In genomic region chr5:136192015-136192525, GRCh38 we compare ENCODE assay signal across 11 cellular contexts. TPM values are rescaled to one million over a fixed set of nuclear protein-coding genes. Genes with fewer than 3 reads are reported as not detected.
DNase-seq lines count a peak whose midpoint lies in the region; ATAC-seq and TF ChIP-seq lines count a peak whose summit lies in the region.
"Had no signal": no experiment of that assay in that cellular context is flagged by ENCODE, and none has a peak within 500 bp of the region (broad histone marks: within the 10 kb centered on the region; RNA-seq: fewer than 3 reads in every experiment).

No MANE protein-coding gene starts in this region.

- DNase-seq in AG04449 (ENCODE audit: low read depth, low spot score) (no peak), NCI-H748 (lab: John Stamatoyannopoulos, UW; ENCODE audit: unreplicated experiment) (peak; percentile 55), fibroblast of pulmonary artery (ENCODE audit: low read depth) (peak; percentile 11), foreskin melanocyte (no peak)
- DNase-seq in CD8-positive, alpha-beta memory T cell, result no peak

- POLR2A ChIA-PET in AG04449 (lab: Yijun Ruan, JAX), result no interaction called here
- POLR2A ChIA-PET in CD8-positive, alpha-beta memory T cell (lab: Charles Lee), result no interaction called here

- CTCF ChIA-PET in AG04449 (lab: Yijun Ruan, JAX), result interaction anchor here (1.5 to 1.7 kb wide), 2 partner anchors 20 to 22 kb away, joined by 5 read pairs; no protein-coding TSS in a partner anchor
- CTCF ChIA-PET in CD8-positive, alpha-beta memory T cell (lab: Charles Lee), result no interaction called here

- H3K9me3 ChIP-seq in CD8-positive, alpha-beta memory T cell (ENCODE audit: low read length), result no peaks in the 10 kb centered on the region

- ATAC-seq in GM18519 (IDR thresholded peaks at IDR 0.05; ENCODE audit: low FRiP score, unreplicated experiment) (no peak), HG03139 (IDR thresholded peaks at IDR 0.05; ENCODE audit: unreplicated experiment) (no peak)
- ATAC-seq: sciatic nerve had no signal

- H3K27me3 Mint-ChIP-seq in nephron (ENCODE audit: low read depth), result peaks cover 71% of the 10 kb centered on the region
- H3K27me3 Mint-ChIP-seq in CD8-positive, alpha-beta memory T cell, result peaks cover 24 to 60% of the 10 kb centered on the region in 2 donors

- H3K4me3 ChIP-seq in AG04449 (ENCODE audit: low read depth, low read length) (peak overlapping the region; percentile 45), fibroblast of pulmonary artery (replicated peaks; ENCODE audit: low read depth, low read length) (peak overlapping the region; percentile 34)
- H3K4me3 ChIP-seq in CD8-positive, alpha-beta memory T cell (ENCODE audit: low read length), result no peak overlapping the region

- H3K4me1 Mint-ChIP-seq in nephron, result peaks cover 21% of the 10 kb centered on the region
- H3K4me1 Mint-ChIP-seq in CD8-positive, alpha-beta memory T cell, result peaks cover 5 to 24% (median 6%) of the 10 kb centered on the region in 3 donors

- H3K4me3 Mint-ChIP-seq in nephron, result peak overlapping the region; percentile 67 to 86 (median 76)
- no peak overlapping the region for H3K4me3 Mint-ChIP-seq in CD8-positive, alpha-beta memory T cell
- H3K4me3 Mint-ChIP-seq: T-helper 1 cell treated with Interleukin-12 subunit alpha and Interleukin-12 subunit beta and Interleukin-4 antibody, amounts not matched to agents 30 μg/mL and 1 μg/mL, for 36 hours had no signal

- TF ChIP-seq CTCF in AG04449 (IDR thresholded peaks at IDR 0.05; ENCODE audit: insufficient read depth, low read length, missing control alignments) (no peak), fibroblast of pulmonary artery (IDR thresholded peaks at IDR 0.05; ENCODE audit: low read length, missing control alignments) (no peak), nephron (IDR thresholded peaks at IDR 0.05; ENCODE audit: unreplicated experiment in 3 of 3) (no peak)

- no peaks in the 10 kb centered on the region for H3K9me3 Mint-ChIP-seq in nephron
- no peaks in the 10 kb centered on the region for H3K9me3 Mint-ChIP-seq in CD8-positive, alpha-beta memory T cell
- H3K9me3 Mint-ChIP-seq: T-helper 1 cell treated with Interleukin-12 subunit alpha and Interleukin-12 subunit beta and Interleukin-4 antibody, amounts not matched to agents 30 μg/mL and 1 μg/mL, for 36 hours had no signal

- H3K4me1 ChIP-seq in CD8-positive, alpha-beta memory T cell (ENCODE audit: insufficient read depth, low read length), result no peaks in the 10 kb centered on the region

- peaks cover 24% of the 10 kb centered on the region for H3K36me3 Mint-ChIP-seq in nephron (ENCODE audit: low read depth)
- peaks cover 11 to 13% (median 12%) of the 10 kb centered on the region in 3 donors for H3K36me3 Mint-ChIP-seq in CD8-positive, alpha-beta memory T cell

- no peaks in the 10 kb centered on the region for H3K27me3 ChIP-seq in CD8-positive, alpha-beta memory T cell (ENCODE audit: insufficient read depth, low read length, poor library complexity, severe bottlenecking)

- H3K27ac Mint-ChIP-seq in nephron, result no peak overlapping the region
- no peak overlapping the region for H3K27ac Mint-ChIP-seq in CD8-positive, alpha-beta memory T cell
- H3K27ac Mint-ChIP-seq: T-helper 1 cell treated with Interleukin-12 subunit alpha and Interleukin-12 subunit beta and Interleukin-4 antibody, amounts not matched to agents 30 μg/mL and 1 μg/mL, for 36 hours had no signal

- no peaks in the 10 kb centered on the region for H3K36me3 ChIP-seq in CD8-positive, alpha-beta memory T cell (ENCODE audit: insufficient read depth, low read length)

- no peak overlapping the region for H3K27ac ChIP-seq in CD8-positive, alpha-beta memory T cell (ENCODE audit: low read depth, low read length)

RNA-seq across cellular contexts. Expression of gene SMIM32, which starts 0.9 kb away (rescaled TPM):
- total RNA-seq in CD8-positive, alpha-beta memory T cell, result not detected
- not detected for polyA plus RNA-seq in CD8-positive, alpha-beta memory T cell
- total RNA-seq: HT-29, sciatic nerve had no signal

RNA-seq across cellular contexts. Expression of gene SMAD5, which starts 59.4 kb away (rescaled TPM):
- 10 to 100 TPM; 21.8 to 21.9 TPM for total RNA-seq in CD8-positive, alpha-beta memory T cell
- polyA plus RNA-seq in CD8-positive, alpha-beta memory T cell, result 22.7 TPM

Comparison
In these comparisons a context has a peak if more than half of its experiments do, and no peak if none do; other contexts are left out.
1. DNase-seq: peak in NCI-H748 (single experiment) and fibroblast of pulmonary artery (single experiment); none in AG04449 (single experiment), CD8-positive, alpha-beta memory T cell (0 of 5) and foreskin melanocyte (single experiment).
2. H3K4me3 Mint-ChIP-seq: peak in nephron (3 of 3); none in CD8-positive, alpha-beta memory T cell (0 of 7).